In genomic region chr11:995058-995751, GRCh38 we compare ENCODE assay signal across 15 cellular contexts. TPM values are rescaled to one million over a fixed set of nuclear protein-coding genes. Genes with fewer than 3 reads are reported as not detected.
A peak's percentile ranks its signal among the peaks of the same experiment; 100 is the strongest.
DNase-seq lines count a peak whose midpoint lies in the region; ATAC-seq and TF ChIP-seq lines count a peak whose summit lies in the region.
"Had no signal": no experiment of that assay in that cellular context is flagged by ENCODE, and none has a peak within 500 bp of the region (broad histone marks: within the 10 kb centered on the region; RNA-seq: fewer than 3 reads in every experiment).

No MANE protein-coding gene starts in this region.

- DNase-seq in DMS 273 (lab: John Stamatoyannopoulos, UW; ENCODE audit: unreplicated experiment) (peak; percentile 20), DMS 273 treated with DMSO at 0.1 percent for 48 hours (lab: John Stamatoyannopoulos, UW) (no peak), GM20000 (ENCODE audit: low spot score) (peak; percentile 68), hippocampal formation (lab: John Stamatoyannopoulos, UW) (no peak)
- DNase-seq in activated T-helper 2 cell treated with anti-CD3 and anti-CD28 coated beads, Interferon-gamma antibody, Interleukin-2, Interleukin-4, amounts not matched to agents 10 μg/mL and 5 μg/mL and 100 μg/mL, durations not matched to agents 14 hours and 24 hours and 36 hours (ENCODE audit: low spot score) = no peak
- DNase-seq in natural killer cell treated with Interleukin-12 subunit alpha and Interleukin-12 subunit beta and Interleukin-15 and Interleukin-18, amount 100 ng/mL, for 72 hours (ENCODE audit: low spot score) = no peak
- no peak for DNase-seq in activated CD4-positive, CD25-positive, alpha-beta regulatory T cell (lab: John Stamatoyannopoulos, UW)
- DNase-seq: DMS79; effector CD4-positive, alpha-beta T cell; KBM-7; NCI-H1930 had no signal

- no peak for TF ChIP-seq CTCF in GM20000 (IDR thresholded peaks at IDR 0.05; ENCODE audit: extremely low read depth, missing control alignments)

- H3K27me3 Mint-ChIP-seq in activated T-helper 2 cell treated with anti-CD3 and anti-CD28 coated beads, Interferon-gamma antibody, Interleukin-2, Interleukin-4, amounts not matched to agents 10 μg/mL and 5 μg/mL and 100 μg/mL, durations not matched to agents 14 hours and 24 hours and 36 hours (ENCODE audit: low read depth) = no peaks in the 10 kb centered on the region
- no peaks in the 10 kb centered on the region for H3K27me3 Mint-ChIP-seq in natural killer cell treated with Interleukin-12 subunit alpha and Interleukin-12 subunit beta and Interleukin-15 and Interleukin-18, amount 100 ng/mL, for 72 hours

- intact Hi-C loops in activated T-helper 2 cell treated with anti-CD3 and anti-CD28 coated beads, Interferon-gamma antibody, Interleukin-2, Interleukin-4, amounts not matched to agents 10 μg/mL and 5 μg/mL and 100 μg/mL, durations not matched to agents 14 hours and 24 hours and 36 hours (cut with micrococcal nuclease) = no loop called here

- H3K27ac Mint-ChIP-seq in activated T-helper 2 cell treated with anti-CD3 and anti-CD28 coated beads, Interferon-gamma antibody, Interleukin-2, Interleukin-4, amounts not matched to agents 10 μg/mL and 5 μg/mL and 100 μg/mL, durations not matched to agents 14 hours and 24 hours and 36 hours = peak overlapping the region; percentile 27
- H3K27ac Mint-ChIP-seq in natural killer cell treated with Interleukin-12 subunit alpha and Interleukin-12 subunit beta and Interleukin-15 and Interleukin-18, amount 100 ng/mL, for 72 hours = peak overlapping the region; percentile 53 to 82

- H3K9me3 Mint-ChIP-seq in activated T-helper 2 cell treated with anti-CD3 and anti-CD28 coated beads, Interferon-gamma antibody, Interleukin-2, Interleukin-4, amounts not matched to agents 10 μg/mL and 5 μg/mL and 100 μg/mL, durations not matched to agents 14 hours and 24 hours and 36 hours = no peaks in the 10 kb centered on the region
- H3K9me3 Mint-ChIP-seq in natural killer cell treated with Interleukin-12 subunit alpha and Interleukin-12 subunit beta and Interleukin-15 and Interleukin-18, amount 100 ng/mL, for 72 hours = no peaks in the 10 kb centered on the region

- H3K4me1 Mint-ChIP-seq in activated T-helper 2 cell treated with anti-CD3 and anti-CD28 coated beads, Interferon-gamma antibody, Interleukin-2, Interleukin-4, amounts not matched to agents 10 μg/mL and 5 μg/mL and 100 μg/mL, durations not matched to agents 14 hours and 24 hours and 36 hours (ENCODE audit: low read depth) = peaks cover 10% of the 10 kb centered on the region
- peaks cover 21 to 24% of the 10 kb centered on the region in 2 donors for H3K4me1 Mint-ChIP-seq in natural killer cell treated with Interleukin-12 subunit alpha and Interleukin-12 subunit beta and Interleukin-15 and Interleukin-18, amount 100 ng/mL, for 72 hours (ENCODE audit: low read depth in 2 of 2)

- ATAC-seq in natural killer cell treated with Interleukin-12 subunit alpha and Interleukin-12 subunit beta and Interleukin-15 and Interleukin-18, amount 100 ng/mL, for 72 hours = no peak
- no peak for ATAC-seq in GM21526 (IDR thresholded peaks at IDR 0.05; ENCODE audit: low FRiP score, unreplicated experiment)
- ATAC-seq: gastroesophageal sphincter had no signal

- peaks cover 19% of the 10 kb centered on the region for H3K36me3 Mint-ChIP-seq in activated T-helper 2 cell treated with anti-CD3 and anti-CD28 coated beads, Interferon-gamma antibody, Interleukin-2, Interleukin-4, amounts not matched to agents 10 μg/mL and 5 μg/mL and 100 μg/mL, durations not matched to agents 14 hours and 24 hours and 36 hours (ENCODE audit: low read depth)
- H3K36me3 Mint-ChIP-seq in natural killer cell treated with Interleukin-12 subunit alpha and Interleukin-12 subunit beta and Interleukin-15 and Interleukin-18, amount 100 ng/mL, for 72 hours = no peaks in the 10 kb centered on the region

- no peak overlapping the region for H3K4me3 Mint-ChIP-seq in activated T-helper 2 cell treated with anti-CD3 and anti-CD28 coated beads, Interferon-gamma antibody, Interleukin-2, Interleukin-4, amounts not matched to agents 10 μg/mL and 5 μg/mL and 100 μg/mL, durations not matched to agents 14 hours and 24 hours and 36 hours (ENCODE audit: low read depth)
- no peak overlapping the region for H3K4me3 Mint-ChIP-seq in natural killer cell treated with Interleukin-12 subunit alpha and Interleukin-12 subunit beta and Interleukin-15 and Interleukin-18, amount 100 ng/mL, for 72 hours

RNA-seq across cellular contexts. Expression of gene MUC6, which starts 41.3 kb away (rescaled TPM):
- not detected in 2 replicates for total RNA-seq in activated T-helper 2 cell treated with anti-CD3 and anti-CD28 coated beads, Interferon-gamma antibody, Interleukin-2, Interleukin-4, amounts not matched to agents 10 μg/mL and 5 μg/mL and 100 μg/mL, durations not matched to agents 14 hours and 24 hours and 36 hours
- not detected for total RNA-seq in natural killer cell treated with Interleukin-12 subunit alpha and Interleukin-12 subunit beta and Interleukin-15 and Interleukin-18, amount 100 ng/mL, for 72 hours
- total RNA-seq: kidney epithelial cell, skeletal muscle tissue had no signal

Comparison
In these comparisons a context has a peak if more than half of its experiments do, and no peak if none do; other contexts are left out.
1. DNase-seq: peak in DMS 273 (single experiment) and GM20000 (single experiment); none in DMS 273 treated with DMSO at 0.1 percent for 48 hours (single experiment), activated T-helper 2 cell treated with anti-CD3 and anti-CD28 coated beads, Interferon-gamma antibody, Interleukin-2, Interleukin-4, amounts not matched to agents 10 μg/mL and 5 μg/mL and 100 μg/mL, durations not matched to agents 14 hours and 24 hours and 36 hours (single experiment), natural killer cell treated with Interleukin-12 subunit alpha and Interleukin-12 subunit beta and Interleukin-15 and Interleukin-18, amount 100 ng/mL, for 72 hours (single experiment), activated CD4-positive, CD25-positive, alpha-beta regulatory T cell (0 of 4) and hippocampal formation (0 of 2).